Comparison of ENCODE assay signal across 9 cellular contexts in the genomic region with DNA sequence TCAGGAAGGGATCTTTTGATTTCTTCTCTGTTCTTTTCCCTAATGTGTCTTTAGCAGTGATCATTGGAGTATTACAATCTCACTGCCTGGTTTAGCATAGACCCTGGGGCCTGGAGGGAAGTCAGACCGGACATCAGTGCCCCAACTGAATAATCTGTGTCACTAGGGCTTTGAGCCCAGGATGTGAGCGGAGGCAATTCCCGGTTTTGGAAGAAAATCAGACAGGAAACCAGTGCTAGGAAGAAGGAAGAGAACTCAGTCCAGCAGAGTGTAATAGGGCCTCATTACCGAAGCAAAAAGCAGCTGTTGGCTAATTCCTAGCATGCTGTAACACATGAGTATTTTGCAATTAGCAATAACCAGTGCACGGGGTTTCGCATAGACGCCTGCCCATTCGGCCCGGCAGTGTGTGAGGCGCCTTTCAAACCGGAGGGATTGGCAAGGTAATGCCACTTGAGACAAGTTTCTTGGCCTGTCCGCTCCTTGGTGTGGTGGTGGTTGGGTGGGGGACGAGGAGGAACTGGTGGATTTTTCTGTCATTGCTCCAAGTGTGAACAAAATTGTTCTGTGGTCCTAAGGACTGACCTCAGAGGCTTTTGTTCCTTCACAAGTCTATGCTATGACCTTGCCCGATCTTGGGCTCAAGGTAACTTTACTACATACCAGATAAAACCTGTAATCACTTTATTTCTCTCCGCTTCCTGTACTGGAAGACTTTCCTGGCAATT. TPM values are rescaled to one million over a fixed set of nuclear protein-coding genes. Genes with fewer than 3 reads are reported as not detected.
A peak's percentile ranks its signal among the peaks of the same experiment; 100 is the strongest.
DNase-seq lines count a peak whose midpoint lies in the region; ATAC-seq and TF ChIP-seq lines count a peak whose summit lies in the region.
"Had no signal": no experiment of that assay in that cellular context is flagged by ENCODE, and none has a peak within 500 bp of the region (broad histone marks: within the 10 kb centered on the region; RNA-seq: fewer than 3 reads in every experiment).

No MANE protein-coding gene starts in this region.

- no peak for TF ChIP-seq CTCF in MCF 10A (IDR thresholded peaks at IDR 0.05; ENCODE audit: unreplicated experiment)
- TF ChIP-seq CTCF in liver (IDR thresholded peaks at IDR 0.05; ENCODE audit: low read depth, low read length, missing input control) = peak; percentile 7
- no peak for TF ChIP-seq CTCF in vagina (IDR thresholded peaks at IDR 0.05)

- peak overlapping the region; percentile 88 to 96 for H3K9ac ChIP-seq in liver (ENCODE audit: low read depth in 1 of 2, low read length in 2 of 2)

- H3K27me3 ChIP-seq in liver (ENCODE audit: control insufficient read depth in 4 of 4, insufficient read depth in 4 of 4, low read length in 3 of 4) (no peaks in the 10 kb centered on the region), vagina (no peaks in the 10 kb centered on the region)

- intact Hi-C loops in activated CD4-positive, alpha-beta T cell treated with anti-CD3 and anti-CD28 coated beads, Interleukin-2, amount 10 ng/mL, durations not matched to agents 24 days and 14 days (cut with micrococcal nuclease) = loop anchor here (1.0 kb wide), 1 partner anchor 57 kb away; no protein-coding TSS in a partner anchor
- intact Hi-C loops in MCF 10A (cut with micrococcal nuclease) (loop anchor here (1.0 to 10.0 kb wide), 8 partner anchors 57 to 692 kb away; a partner anchor contains a TSS), vagina (cut with DNase I) (loop anchor here (2.0 to 5.0 kb wide), 2 partner anchors 228 to 507 kb away; no protein-coding TSS in a partner anchor)

- TF ChIP-seq RAD21 in liver (IDR thresholded peaks at IDR 0.05) = peak; percentile 44 to 69

- peak overlapping the region; percentile 78 to 99 (median 93) for H3K4me3 ChIP-seq in liver (ENCODE audit: low read depth in 1 of 3, low read length in 3 of 3)
- peak overlapping the region; percentile 89 to 93 for H3K4me3 ChIP-seq in vagina

- POLR2A ChIA-PET in MCF 10A (lab: Yijun Ruan, JAX) (interaction anchor here (0.5 to 6.0 kb wide), 46 partner anchors 12 to 714 kb away, joined by 3 to 62 read pairs (median 6); a partner anchor contains a TSS), T-cell (lab: Charles Lee) (interaction anchor here (0.6 to 1.1 kb wide), 5 partner anchors 11 to 55 kb away, joined by 3 to 19 read pairs (median 4); no protein-coding TSS in a partner anchor)

- peaks cover 38% of the 10 kb centered on the region for H3K4me1 Mint-ChIP-seq in activated CD4-positive, alpha-beta T cell treated with anti-CD3 and anti-CD28 coated beads, Interleukin-2, amount 10 ng/mL, durations not matched to agents 24 days and 14 days
- peaks cover 26% of the 10 kb centered on the region for H3K4me1 Mint-ChIP-seq in MCF 10A (ENCODE audit: insufficient read depth, unreplicated experiment)
- H3K4me1 Mint-ChIP-seq in T-cell = peaks cover 15 to 31% (median 18%) of the 10 kb centered on the region in 3 donors

- CTCF ChIA-PET in MCF 10A (lab: Yijun Ruan, JAX) (interaction anchor here (0.6 to 1.7 kb wide), 6 partner anchors 17 to 706 kb away, joined by 3 to 6 read pairs (median 3); no protein-coding TSS in a partner anchor), T-cell (lab: Charles Lee) (interaction anchor here in 1 of 2 donors (0.6 kb wide), 1 partner anchor 13 kb away, joined by 4 read pairs; no protein-coding TSS in a partner anchor)

- peaks cover 2% of the 10 kb centered on the region for H3K27me3 Mint-ChIP-seq in activated CD4-positive, alpha-beta T cell treated with anti-CD3 and anti-CD28 coated beads, Interleukin-2, amount 10 ng/mL, durations not matched to agents 24 days and 14 days
- no peaks in the 10 kb centered on the region for H3K27me3 Mint-ChIP-seq in MCF 10A (ENCODE audit: insufficient read depth, unreplicated experiment)
- no peaks in the 10 kb centered on the region for H3K27me3 Mint-ChIP-seq in T-cell

- H3K9me3 Mint-ChIP-seq in activated CD4-positive, alpha-beta T cell treated with anti-CD3 and anti-CD28 coated beads, Interleukin-2, amount 10 ng/mL, durations not matched to agents 24 days and 14 days = no peaks in the 10 kb centered on the region
- H3K9me3 Mint-ChIP-seq in MCF 10A (ENCODE audit: unreplicated experiment) (no peaks in the 10 kb centered on the region), T-cell (no peaks in the 10 kb centered on the region)
- H3K9me3 Mint-ChIP-seq: T-helper 1 cell treated with Interleukin-12 subunit alpha and Interleukin-12 subunit beta and Interleukin-4 antibody, amounts not matched to agents 30 μg/mL and 1 μg/mL, for 36 hours had no signal

- H3K9me3 ChIP-seq in liver (ENCODE audit: control insufficient read depth in 4 of 4, low read length in 3 of 4) (no peaks in the 10 kb centered on the region), vagina (no peaks in the 10 kb centered on the region)

- H3K27ac Mint-ChIP-seq in activated CD4-positive, alpha-beta T cell treated with anti-CD3 and anti-CD28 coated beads, Interleukin-2, amount 10 ng/mL, durations not matched to agents 24 days and 14 days = no peak overlapping the region
- no peak overlapping the region for H3K27ac Mint-ChIP-seq in MCF 10A (ENCODE audit: low read depth, unreplicated experiment)
- no peak overlapping the region for H3K27ac Mint-ChIP-seq in T-cell
- H3K27ac Mint-ChIP-seq: T-helper 1 cell treated with Interleukin-12 subunit alpha and Interleukin-12 subunit beta and Interleukin-4 antibody, amounts not matched to agents 30 μg/mL and 1 μg/mL, for 36 hours had no signal

- DNase-seq in activated CD4-positive, alpha-beta T cell treated with anti-CD3 and anti-CD28 coated beads, Interleukin-2, amount 10 ng/mL, durations not matched to agents 24 days and 14 days = peak; percentile 68
- DNase-seq in activated CD4-positive, alpha-beta T cell treated with anti-CD3 and anti-CD28 coated beads, Interleukin-2, amount 50 U/mL, for 4 hours = no peak
- DNase-seq in MCF 10A (ENCODE audit: unreplicated experiment) (peak; percentile 88), vagina (ENCODE audit: extremely low spot score in 2 of 2) (no peak), mucosa of gallbladder (ENCODE audit: low spot score) (no peak), T-cell (no peak)

- ATAC-seq in T-cell (replicated peaks in 1 of 4) = no peak
- no peak for ATAC-seq in GM21367 (IDR thresholded peaks at IDR 0.05; ENCODE audit: unreplicated experiment)

- peaks cover 2 to 22% (median 18%) of the 10 kb centered on the region in 4 donors for H3K4me1 ChIP-seq in liver (ENCODE audit: control insufficient read depth in 4 of 4, insufficient read depth in 4 of 4, low read length in 3 of 4)
- H3K4me1 ChIP-seq in vagina = peaks cover 36% of the 10 kb centered on the region

- 15% methylated on average over 15 of the region's 15 CpGs for WGBS in liver

- H3K36me3 ChIP-seq in liver (ENCODE audit: control insufficient read depth in 4 of 4, insufficient read depth in 3 of 4, low read depth in 1 of 4, low read length in 3 of 4) (peaks cover 0 to 4% (median 0%) of the 10 kb centered on the region in 4 donors), vagina (peaks cover 0 to 24% of the 10 kb centered on the region in 2 donors)

- H3K4me3 Mint-ChIP-seq in activated CD4-positive, alpha-beta T cell treated with anti-CD3 and anti-CD28 coated beads, Interleukin-2, amount 10 ng/mL, durations not matched to agents 24 days and 14 days = no peak overlapping the region
- H3K4me3 Mint-ChIP-seq in MCF 10A (ENCODE audit: unreplicated experiment) = no peak overlapping the region
- no peak overlapping the region for H3K4me3 Mint-ChIP-seq in T-cell
- H3K4me3 Mint-ChIP-seq: T-helper 1 cell treated with Interleukin-12 subunit alpha and Interleukin-12 subunit beta and Interleukin-4 antibody, amounts not matched to agents 30 μg/mL and 1 μg/mL, for 36 hours had no signal

- TF ChIP-seq POLR2A in vagina (IDR thresholded peaks at IDR 0.05) = peak in 1 of 2 donors; percentile 32

- BruUV-seq in MCF 10A (replicated peaks; lab: Mats Ljungman, UMichigan) = TSS peak; percentile 22

- H3K27ac ChIP-seq in liver (ENCODE audit: low read depth in 1 of 2, low read length in 2 of 2) = peak overlapping the region; percentile 93 to 99
- H3K27ac ChIP-seq in vagina = peak overlapping the region; percentile 100

- H3K36me3 Mint-ChIP-seq in activated CD4-positive, alpha-beta T cell treated with anti-CD3 and anti-CD28 coated beads, Interleukin-2, amount 10 ng/mL, durations not matched to agents 24 days and 14 days (ENCODE audit: low read depth) = peaks cover 38% of the 10 kb centered on the region
- H3K36me3 Mint-ChIP-seq in MCF 10A (ENCODE audit: insufficient read depth, unreplicated experiment) = peaks cover 12% of the 10 kb centered on the region
- H3K36me3 Mint-ChIP-seq in T-cell = no peaks in the 10 kb centered on the region

TF ChIP-seq in liver, 16 proteins besides CTCF, POLR2A, EP300 and RAD21 (continues in another document):
- TF ChIP-seq, protein P1, sequence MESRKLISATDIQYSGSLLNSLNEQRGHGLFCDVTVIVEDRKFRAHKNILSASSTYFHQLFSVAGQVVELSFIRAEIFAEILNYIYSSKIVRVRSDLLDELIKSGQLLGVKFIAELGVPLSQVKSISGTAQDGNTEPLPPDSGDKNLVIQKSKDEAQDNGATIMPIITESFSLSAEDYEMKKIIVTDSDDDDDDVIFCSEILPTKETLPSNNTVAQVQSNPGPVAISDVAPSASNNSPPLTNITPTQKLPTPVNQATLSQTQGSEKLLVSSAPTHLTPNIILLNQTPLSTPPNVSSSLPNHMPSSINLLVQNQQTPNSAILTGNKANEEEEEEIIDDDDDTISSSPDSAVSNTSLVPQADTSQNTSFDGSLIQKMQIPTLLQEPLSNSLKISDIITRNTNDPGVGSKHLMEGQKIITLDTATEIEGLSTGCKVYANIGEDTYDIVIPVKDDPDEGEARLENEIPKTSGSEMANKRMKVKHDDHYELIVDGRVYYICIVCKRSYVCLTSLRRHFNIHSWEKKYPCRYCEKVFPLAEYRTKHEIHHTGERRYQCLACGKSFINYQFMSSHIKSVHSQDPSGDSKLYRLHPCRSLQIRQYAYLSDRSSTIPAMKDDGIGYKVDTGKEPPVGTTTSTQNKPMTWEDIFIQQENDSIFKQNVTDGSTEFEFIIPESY (IDR thresholded peaks at IDR 0.05) = peak; percentile 62

RNA-seq across cellular contexts. Expression of a gene that starts 2.8 kb away (rescaled TPM):
- 73.2 and 80.6 TPM in 2 replicates for total RNA-seq in activated CD4-positive, alpha-beta T cell treated with anti-CD3 and anti-CD28 coated beads, Interleukin-2, amount 10 ng/mL, durations not matched to agents 24 days and 14 days
- total RNA-seq in MCF 10A (2022) (122 and 141 TPM in 2 replicates), liver (10 to 100 TPM in 1 of 2 donors, 1 to 10 TPM in 1; 2.0 to 10.7 TPM), vagina (213 TPM), mucosa of gallbladder (162 TPM), T-cell (100 to 1,000 TPM in 1 of 5 donors, 10 to 100 TPM in 3, 1 to 10 TPM in 1; 9.7 to 144 (median 18.5) TPM)
- polyA plus RNA-seq in liver = 1 to 10 TPM; 1.9 to 3.1 TPM

Comparison
In these comparisons a context has a peak if more than half of its experiments do, and no peak if none do; other contexts are left out.
1. DNase-seq: peak in activated CD4-positive, alpha-beta T cell treated with anti-CD3 and anti-CD28 coated beads, Interleukin-2, amount 10 ng/mL, durations not matched to agents 24 days and 14 days (single experiment) and MCF 10A (single experiment); none in activated CD4-positive, alpha-beta T cell treated with anti-CD3 and anti-CD28 coated beads, Interleukin-2, amount 50 U/mL, for 4 hours (0 of 2), vagina (0 of 2), mucosa of gallbladder (single experiment) and T-cell (0 of 34).